Comparison of ENCODE assay signal across 12 cellular contexts in genomic region chr7:106058925-106059324, GRCh38. TPM values are rescaled to one million over a fixed set of nuclear protein-coding genes. Genes with fewer than 3 reads are reported as not detected.
DNase-seq lines count a peak whose midpoint lies in the region; ATAC-seq, FAIRE-seq and TF ChIP-seq lines count a peak whose summit lies in the region.
"Had no signal": no experiment of that assay in that cellular context is flagged by ENCODE, and none has a peak within 500 bp of the region (broad histone marks: within the 10 kb centered on the region; RNA-seq: fewer than 3 reads in every experiment).

No MANE protein-coding gene starts in this region.

- H3K79me2 ChIP-seq in SU-DHL-6 (ENCODE audit: insufficient read depth, low read length) (peaks cover 36% of the 10 kb centered on the region), keratinocyte (ENCODE audit: control insufficient read depth, insufficient read depth, low read length) (no peaks in the 10 kb centered on the region)

- H3K27me3 ChIP-seq in SU-DHL-6 (ENCODE audit: low read length), result no peaks in the 10 kb centered on the region
- H3K27me3 ChIP-seq in keratinocyte (ENCODE audit: control insufficient read depth, extremely low read depth, insufficient read depth, low read length), result no peaks in the 10 kb centered on the region
- H3K27me3 ChIP-seq: ovary had no signal

- H4K20me1 ChIP-seq in SU-DHL-6 (ENCODE audit: low read depth, low read length) (no peaks in the 10 kb centered on the region), keratinocyte (ENCODE audit: control insufficient read depth, extremely low read depth, insufficient read depth, low read length) (no peaks in the 10 kb centered on the region)

- H3K4me3 ChIP-seq in SU-DHL-6 (ENCODE audit: insufficient read depth, low read length, poor library complexity, severe bottlenecking) (peak overlapping the region; percentile 21), keratinocyte (ENCODE audit: control insufficient read depth in 2 of 3, extremely low read depth in 1 of 3, insufficient read depth in 2 of 3, low read depth in 1 of 3, low read length in 3 of 3) (no peak overlapping the region)
- H3K4me3 ChIP-seq: K562, ovary had no signal

- H3K9me3 ChIP-seq in SU-DHL-6 (ENCODE audit: insufficient read depth, low read length), result 0 out of 2 replicates have a peak, but pooled peaks cover 7% of the 10 kb centered on the region
- no peaks in the 10 kb centered on the region for H3K9me3 ChIP-seq in keratinocyte (ENCODE audit: control insufficient read depth, low read depth, low read length)
- H3K9me3 ChIP-seq: ovary had no signal

- H3K36me3 ChIP-seq in SU-DHL-6 (ENCODE audit: low read length) (peaks cover 5% of the 10 kb centered on the region; the same call in 1 of the 2 replicates), keratinocyte (ENCODE audit: control insufficient read depth in 2 of 2, extremely low read depth in 1 of 2, insufficient read depth in 2 of 2, low read length in 2 of 2) (no peaks in the 10 kb centered on the region)
- H3K36me3 ChIP-seq: ovary had no signal

- peaks cover 7% of the 10 kb centered on the region for H3K36me3 Mint-ChIP-seq in IgD-negative memory B cell
- no peaks in the 10 kb centered on the region for H3K36me3 Mint-ChIP-seq in stimulated activated effector memory CD8-positive, alpha-beta T cell treated with anti-CD3 and anti-CD28 coated beads, Interleukin-12 subunit alpha, Interleukin-12 subunit beta, amount 100 ng/mL, for 72 hours
- H3K36me3 Mint-ChIP-seq: activated naive CD8-positive, alpha-beta T cell; CD14-positive monocyte had no signal

- H3K9me1 ChIP-seq in keratinocyte (ENCODE audit: control insufficient read depth, extremely low read depth, insufficient read depth, low read length), result no peaks in the 10 kb centered on the region

- no peak for FAIRE-seq in keratinocyte (lab: Jason Lieb, UNC)
- FAIRE-seq: K562 had no signal

- H3K27ac Mint-ChIP-seq in IgD-negative memory B cell, result peak overlapping the region; percentile 76 to 98 (median 93)
- H3K27ac Mint-ChIP-seq in stimulated activated effector memory CD8-positive, alpha-beta T cell treated with anti-CD3 and anti-CD28 coated beads, Interleukin-12 subunit alpha, Interleukin-12 subunit beta, amount 100 ng/mL, for 72 hours, result no peak overlapping the region
- H3K27ac Mint-ChIP-seq: activated naive CD8-positive, alpha-beta T cell had no signal

- H3K27me3 Mint-ChIP-seq in IgD-negative memory B cell, result peaks cover 2% of the 10 kb centered on the region
- H3K27me3 Mint-ChIP-seq: activated naive CD8-positive, alpha-beta T cell had no signal

- H3K9ac ChIP-seq in SU-DHL-6 (ENCODE audit: low read length) (peak overlapping the region; percentile 76), keratinocyte (ENCODE audit: control insufficient read depth, extremely low read depth, insufficient read depth, low read length) (peak overlapping the region; percentile 26)

- H3K9me3 Mint-ChIP-seq in IgD-negative memory B cell, result peaks cover 0 to 4% (median 2%) of the 10 kb centered on the region in 3 donors
- no peaks in the 10 kb centered on the region for H3K9me3 Mint-ChIP-seq in stimulated activated effector memory CD8-positive, alpha-beta T cell treated with anti-CD3 and anti-CD28 coated beads, Interleukin-12 subunit alpha, Interleukin-12 subunit beta, amount 100 ng/mL, for 72 hours
- H3K9me3 Mint-ChIP-seq: CD14-positive monocyte had no signal

- TF ChIP-seq CTCF in SU-DHL-6 (IDR thresholded peaks at IDR 0.05; ENCODE audit: insufficient read depth, low read length, poor library complexity, severe bottlenecking), result no peak
- TF ChIP-seq CTCF in keratinocyte (optimal IDR thresholded peaks at IDR 0.05 in 1 of 3, IDR thresholded peaks at IDR 0.05 in 1 of 3, conservative IDR thresholded peaks at IDR 0.05 in 1 of 3; ENCODE audit: extremely low read depth in 1 of 3, insufficient read depth in 2 of 3, low read length in 3 of 3), result no peak
- TF ChIP-seq CTCF in GM10248 (IDR thresholded peaks at IDR 0.05; ENCODE audit: control extremely low read depth, extremely low read depth, low read depth, missing control alignments), result no peak

- DNase-seq in keratinocyte (ENCODE audit: low read depth, low spot score) (no peak), substantia nigra (lab: John Stamatoyannopoulos, UW) (peak in 1 of 49 donors; percentile 41), GM10248 (ENCODE audit: extremely low spot score) (no peak), NCI-H748 (lab: John Stamatoyannopoulos, UW; ENCODE audit: unreplicated experiment) (no peak)
- DNase-seq in stimulated activated effector memory CD8-positive, alpha-beta T cell treated with anti-CD3 and anti-CD28 coated beads, Interleukin-12 subunit alpha, Interleukin-12 subunit beta, amount 100 ng/mL, for 72 hours (ENCODE audit: low spot score in 2 of 2), result no peak
- DNase-seq: ovary; stimulated activated CD8-positive, alpha-beta memory T cell treated with anti-CD3 and anti-CD28 coated beads, Interleukin-4, amount 100 ng/mL, for 48 hours had no signal

- H2AFZ ChIP-seq in SU-DHL-6 (ENCODE audit: low read depth, low read length, severe bottlenecking), result no peak overlapping the region
- H2AFZ ChIP-seq in keratinocyte (ENCODE audit: control insufficient read depth, low read length), result no peak overlapping the region

- peak overlapping the region; percentile 97 for H3K27ac ChIP-seq in SU-DHL-6 (ENCODE audit: low read depth, low read length)
- peak overlapping the region; percentile 55 for H3K27ac ChIP-seq in keratinocyte (ENCODE audit: control insufficient read depth, insufficient read depth, low read length)
- H3K27ac ChIP-seq in substantia nigra (ENCODE audit: low read depth, low read length, poor library complexity, severe bottlenecking), result peak overlapping the region; percentile 91
- H3K27ac ChIP-seq: ovary had no signal

- H3K4me3 Mint-ChIP-seq in IgD-negative memory B cell, result peak overlapping the region in 3 of 4 donors; percentile 48 to 84 (median 75)
- H3K4me3 Mint-ChIP-seq in stimulated activated effector memory CD8-positive, alpha-beta T cell treated with anti-CD3 and anti-CD28 coated beads, Interleukin-12 subunit alpha, Interleukin-12 subunit beta, amount 100 ng/mL, for 72 hours, result no peak overlapping the region
- H3K4me3 Mint-ChIP-seq: activated naive CD8-positive, alpha-beta T cell had no signal

- peak overlapping the region; percentile 70 for H3K4me2 ChIP-seq in SU-DHL-6 (ENCODE audit: low read depth, low read length, poor library complexity, severe bottlenecking)
- H3K4me2 ChIP-seq in keratinocyte (ENCODE audit: control insufficient read depth, extremely low read depth, insufficient read depth, low read depth, low read length), result peak overlapping the region; percentile 37

- H3K9me2 ChIP-seq in SU-DHL-6 (replicated peaks; ENCODE audit: insufficient read depth, low read length), result no peaks in the 10 kb centered on the region

- dilution Hi-C loops in keratinocyte (cut with MboI; ENCODE audit: extremely low pct_ligation_motif_present, low sequenced_read_pairs), result no loop called here

- no peak for ATAC-seq in stimulated activated effector memory CD8-positive, alpha-beta T cell treated with anti-CD3 and anti-CD28 coated beads, Interleukin-12 subunit alpha, Interleukin-12 subunit beta, amount 100 ng/mL, for 72 hours
- ATAC-seq: K562 had no signal

- peaks cover 50 to 67% (median 58%) of the 10 kb centered on the region in 3 donors for H3K4me1 Mint-ChIP-seq in IgD-negative memory B cell
- peaks cover 26% of the 10 kb centered on the region for H3K4me1 Mint-ChIP-seq in stimulated activated effector memory CD8-positive, alpha-beta T cell treated with anti-CD3 and anti-CD28 coated beads, Interleukin-12 subunit alpha, Interleukin-12 subunit beta, amount 100 ng/mL, for 72 hours

- POLR2A ChIA-PET in GM10248 (lab: Yijun Ruan, JAX), result interaction anchor here (0.5 kb wide), 1 partner anchor 162 kb away, joined by 3 read pairs; no protein-coding TSS in a partner anchor

- CTCF ChIA-PET in GM10248 (lab: Yijun Ruan, JAX), result interaction anchor here (0.6 to 7.8 kb wide), 12 partner anchors 13 to 404 kb away, joined by 3 to 163 read pairs (median 4); no protein-coding TSS in a partner anchor

- peaks cover 64% of the 10 kb centered on the region for H3K4me1 ChIP-seq in keratinocyte (ENCODE audit: control insufficient read depth, extremely low read depth, insufficient read depth, low read length)

- peaks cover 91% of the 10 kb centered on the region for H3F3A ChIP-seq in SU-DHL-6 (ENCODE audit: insufficient read depth)

RNA-seq across cellular contexts. Expression of gene SYPL1, which starts 53.2 kb away (rescaled TPM):
- 200 TPM for polyA plus RNA-seq in IgD-negative memory B cell
- 152 to 254 TPM (median 169 TPM) in 3 replicates for polyA plus RNA-seq in keratinocyte
- polyA plus RNA-seq in keratinocyte (2011; ENCODE audit: low read depth), result 23.2 TPM
- polyA plus RNA-seq in keratinocyte (2011; cell fraction: cytosol; rRNA removed), result 84.0 and 178 TPM in 2 replicates
- polyA plus RNA-seq in keratinocyte (2011; cell fraction: nucleus; rRNA removed), result 192 and 248 TPM in 2 replicates
- 104 and 146 TPM in 2 replicates for polyA plus RNA-seq in keratinocyte (2012; ENCODE audit: low replicate concordance)
- 60.7 to 198 TPM (median 188 TPM) in 3 replicates for polyA minus RNA-seq in keratinocyte
- polyA minus RNA-seq in keratinocyte (2011; cell fraction: cytosol; rRNA and poly(A)+ RNA removed), result 101 TPM
- polyA minus RNA-seq in keratinocyte (2011; cell fraction: nucleus; rRNA and poly(A)+ RNA removed), result 91.1 and 162 TPM in 2 replicates
